Comparison of ENCODE assay signal across 8 cellular contexts in the genomic region with DNA sequence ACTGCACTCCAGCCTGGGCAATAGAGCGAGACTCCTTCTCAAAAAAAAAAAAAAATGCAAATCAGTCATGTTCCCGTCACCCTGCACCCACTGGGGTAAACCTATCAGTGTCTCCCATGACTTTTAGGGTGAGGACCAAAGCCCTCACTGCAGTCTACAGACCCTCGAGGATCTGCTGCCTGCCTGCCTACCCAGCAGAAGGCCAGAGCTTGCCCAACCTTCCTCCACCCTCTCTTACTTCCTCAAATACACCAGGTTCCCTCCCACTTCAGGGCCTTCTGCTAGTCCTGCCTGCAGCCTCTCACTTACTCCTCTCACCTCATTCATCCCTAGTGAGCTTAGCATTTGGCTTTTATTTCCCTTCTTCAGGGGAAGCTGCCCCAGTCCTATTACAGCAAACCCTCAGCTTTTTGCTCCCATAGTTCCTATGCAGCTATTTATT. TPM values are rescaled to one million over a fixed set of nuclear protein-coding genes. Genes with fewer than 3 reads are reported as not detected.
DNase-seq lines count a peak whose midpoint lies in the region; ATAC-seq and TF ChIP-seq lines count a peak whose summit lies in the region.

No MANE protein-coding gene starts in this region.

- H3F3A ChIP-seq in SK-N-SH (replicated peaks; ENCODE audit: insufficient read depth), result no peaks in the 10 kb centered on the region

- no peaks in the 10 kb centered on the region for H3K27me3 Mint-ChIP-seq in CD4-positive, alpha-beta T cell

- POLR2A ChIA-PET in CD4-positive, alpha-beta T cell (lab: Charles Lee), result interaction anchor here (1.0 to 11.1 kb wide), 4 partner anchors 12 to 47 kb away, joined by 4 to 125 read pairs (median 5); a partner anchor contains a TSS
- POLR2A ChIA-PET in SK-N-SH (lab: Yijun Ruan, JAX), result interaction anchor here (2.7 kb wide), 1 partner anchor 17 kb away, joined by 16 read pairs; a partner anchor contains a TSS

- intact Hi-C loops in CD4-positive, alpha-beta T cell (cut with DNase I, micrococcal nuclease), result no loop called here

- TF ChIP-seq RAD21 in SK-N-SH (IDR thresholded peaks at IDR 0.05; ENCODE audit: low read length), result no peak

- TF ChIP-seq EP300 in SK-N-SH (IDR thresholded peaks at IDR 0.05; ENCODE audit: borderline replicate concordance in 1 of 2, low read depth in 1 of 2, low read length in 1 of 2), result no peak

- peaks cover 14% of the 10 kb centered on the region for H3K4me1 ChIP-seq in adipocyte (ENCODE audit: control insufficient read depth, insufficient read depth, low read length)
- H3K4me1 ChIP-seq in mucosa of stomach (ENCODE audit: control insufficient read depth, insufficient read depth, low read length), result peaks cover 35% of the 10 kb centered on the region
- no peaks in the 10 kb centered on the region; a peak in 1 of 4 replicates for H3K4me1 ChIP-seq in SK-N-SH (ENCODE audit: control insufficient read depth in 1 of 2, insufficient read depth in 2 of 2, low read depth in 1 of 2, low read length in 1 of 2)

- peak overlapping the region; percentile 17 for H3K9ac ChIP-seq in adipocyte (ENCODE audit: low read length)
- peak overlapping the region; percentile 75 for H3K9ac ChIP-seq in mucosa of stomach (ENCODE audit: low read length)
- no peak overlapping the region for H3K9ac ChIP-seq in SK-N-SH

- no peaks in the 10 kb centered on the region for H3K27me3 ChIP-seq in CD4-positive, alpha-beta T cell (ENCODE audit: control insufficient read depth, insufficient read depth, low read length)
- H3K27me3 ChIP-seq in adipocyte (replicated peaks; ENCODE audit: control insufficient read depth, insufficient read depth, low read length) (no peaks in the 10 kb centered on the region), mucosa of stomach (ENCODE audit: control insufficient read depth, insufficient read depth, low read length) (no peaks in the 10 kb centered on the region), SK-N-SH (ENCODE audit: insufficient read depth) (no peaks in the 10 kb centered on the region)

- H3K4me1 Mint-ChIP-seq in CD4-positive, alpha-beta T cell (ENCODE audit: low read depth), result peaks cover 50% of the 10 kb centered on the region

- H3K27ac ChIP-seq in CD4-positive, alpha-beta T cell (ENCODE audit: low read depth, low read length), result no peak overlapping the region
- no peak overlapping the region for H3K27ac ChIP-seq in SK-N-SH (ENCODE audit: low read depth in 2 of 2, low read length in 1 of 2)

- H3K79me2 ChIP-seq in SK-N-SH (ENCODE audit: insufficient read depth), result no peaks in the 10 kb centered on the region

- H3K36me3 ChIP-seq in adipocyte (ENCODE audit: control insufficient read depth, insufficient read depth, low read length, severe bottlenecking), result no peaks in the 10 kb centered on the region
- no peaks in the 10 kb centered on the region for H3K36me3 ChIP-seq in mucosa of stomach (ENCODE audit: control insufficient read depth, insufficient read depth, low read length)
- no peaks in the 10 kb centered on the region for H3K36me3 ChIP-seq in SK-N-SH (replicated peaks in 1 of 2; ENCODE audit: control insufficient read depth in 1 of 2, insufficient read depth in 2 of 2, low read length in 1 of 2)

- TF ChIP-seq CTCF in CD4-positive, alpha-beta T cell (IDR thresholded peaks at IDR 0.05), result no peak
- TF ChIP-seq CTCF in SK-N-SH (IDR thresholded peaks at IDR 0.05), result no peak

- H3K36me3 Mint-ChIP-seq in CD4-positive, alpha-beta T cell (ENCODE audit: low read depth), result no peaks in the 10 kb centered on the region

- peak overlapping the region; percentile 37 for H3K27ac Mint-ChIP-seq in CD4-positive, alpha-beta T cell

- no peaks in the 10 kb centered on the region for H3K9me3 Mint-ChIP-seq in CD4-positive, alpha-beta T cell

- DNase-seq in CD4-positive, alpha-beta T cell, result no peak
- DNase-seq in Kasumi-1 (lab: John Stamatoyannopoulos, UW) (peak; percentile 98 to 99), adipocyte (ENCODE audit: low read depth) (no peak), occipital lobe (lab: John Stamatoyannopoulos, UW) (no peak), SK-N-SH (no peak)
- no peak for DNase-seq in stimulated activated CD4-positive, alpha-beta T cell treated with anti-CD3 and anti-CD28 coated beads, Interleukin-2, amount 100 ng/mL, for 48 hours

- CTCF ChIA-PET in CD4-positive, alpha-beta T cell (lab: Charles Lee), result interaction anchor here (1.2 to 1.7 kb wide), 2 partner anchors 14 to 31 kb away, joined by 3 to 5 read pairs; no protein-coding TSS in a partner anchor
- CTCF ChIA-PET in SK-N-SH (lab: Yijun Ruan, JAX), result interaction anchor here (1.0 to 1.9 kb wide), 2 partner anchors 15 to 20 kb away, joined by 4 to 6 read pairs; no protein-coding TSS in a partner anchor

- ATAC-seq in CD4-positive, alpha-beta T cell (ENCODE audit: poor library complexity), result no peak
- no peak for ATAC-seq in HG03565 (IDR thresholded peaks at IDR 0.05; ENCODE audit: unreplicated experiment)

- no peak overlapping the region for H3K4me2 ChIP-seq in SK-N-SH

- 85% methylated on average over 3 of the region's 3 CpGs for WGBS in SK-N-SH (ENCODE audit: low lambda C conversion rate)

- no peaks in the 10 kb centered on the region for H3K9me2 ChIP-seq in SK-N-SH

- H3K9me3 ChIP-seq in CD4-positive, alpha-beta T cell (ENCODE audit: control insufficient read depth, low read length), result no peaks in the 10 kb centered on the region
- H3K9me3 ChIP-seq in adipocyte (ENCODE audit: control insufficient read depth, low read length) (peaks cover 2% of the 10 kb centered on the region), mucosa of stomach (ENCODE audit: control insufficient read depth, low read length) (no peaks in the 10 kb centered on the region), SK-N-SH (0 out of 2 replicates have a peak, but pooled peaks cover 4% of the 10 kb centered on the region)

- H3K4me3 Mint-ChIP-seq in CD4-positive, alpha-beta T cell, result no peak overlapping the region

- H4K20me1 ChIP-seq in SK-N-SH (ENCODE audit: insufficient read depth), result no peaks in the 10 kb centered on the region

- H3K4me3 ChIP-seq in adipocyte (ENCODE audit: low read length) (no peak overlapping the region), mucosa of stomach (ENCODE audit: low read length) (no peak overlapping the region), SK-N-SH (ENCODE audit: low read depth in 2 of 2, low read length in 1 of 2) (no peak overlapping the region)

- no peak overlapping the region for H2AFZ ChIP-seq in SK-N-SH (ENCODE audit: low read depth)

TF ChIP-seq in SK-N-SH, 30 proteins besides CTCF, POLR2A, EP300 and RAD21:
- TF ChIP-seq POLR2AphosphoS5 (IDR thresholded peaks at IDR 0.05; ENCODE audit: low read depth, low read length) (no peak), FOSL2 (IDR thresholded peaks at IDR 0.05; ENCODE audit: borderline replicate concordance, low read depth) (no peak)
- TF ChIP-seq, protein P1, sequence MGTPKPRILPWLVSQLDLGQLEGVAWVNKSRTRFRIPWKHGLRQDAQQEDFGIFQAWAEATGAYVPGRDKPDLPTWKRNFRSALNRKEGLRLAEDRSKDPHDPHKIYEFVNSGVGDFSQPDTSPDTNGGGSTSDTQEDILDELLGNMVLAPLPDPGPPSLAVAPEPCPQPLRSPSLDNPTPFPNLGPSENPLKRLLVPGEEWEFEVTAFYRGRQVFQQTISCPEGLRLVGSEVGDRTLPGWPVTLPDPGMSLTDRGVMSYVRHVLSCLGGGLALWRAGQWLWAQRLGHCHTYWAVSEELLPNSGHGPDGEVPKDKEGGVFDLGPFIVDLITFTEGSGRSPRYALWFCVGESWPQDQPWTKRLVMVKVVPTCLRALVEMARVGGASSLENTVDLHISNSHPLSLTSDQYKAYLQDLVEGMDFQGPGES (IDR thresholded peaks at IDR 0.05; ENCODE audit: low read depth, low read length), result no peak

RNA-seq across cellular contexts. Expression of a gene that starts 17.7 kb away (rescaled TPM):
- 100 to 1,000 TPM; 419 to 449 TPM for total RNA-seq in CD4-positive, alpha-beta T cell
- total RNA-seq in occipital lobe, result 15.0 TPM
- polyA plus RNA-seq in SK-N-SH (2012; rRNA removed), result 19.3 and 21.8 TPM in 2 replicates
- polyA plus RNA-seq in SK-N-SH (2012; cell fraction: cytosol; rRNA removed), result 18.3 and 22.8 TPM in 2 replicates
- 14.2 and 22.7 TPM in 2 replicates for polyA plus RNA-seq in SK-N-SH (2012; cell fraction: nucleus; rRNA removed)

RNA-seq across cellular contexts. Expression of a gene that starts 48.5 kb away (rescaled TPM):
- total RNA-seq in CD4-positive, alpha-beta T cell, result not detected
- total RNA-seq in occipital lobe, result 3.7 TPM
- polyA plus RNA-seq in SK-N-SH (2012; rRNA removed), result not detected in 2 replicates
- under 0.01 TPM in 1 of 2 replicates, not detected in the other for polyA plus RNA-seq in SK-N-SH (2012; cell fraction: cytosol; rRNA removed)
- polyA plus RNA-seq in SK-N-SH (2012; cell fraction: nucleus; rRNA removed), result not detected in 2 replicates

Comparison
In these comparisons a context has a peak if more than half of its experiments do, and no peak if none do; other contexts are left out.
1. DNase-seq: peak in Kasumi-1 (2 of 2); none in CD4-positive, alpha-beta T cell (0 of 10), adipocyte (single experiment), stimulated activated CD4-positive, alpha-beta T cell treated with anti-CD3 and anti-CD28 coated beads, Interleukin-2, amount 100 ng/mL, for 48 hours (0 of 2), occipital lobe (single experiment) and SK-N-SH (single experiment).
2. RNA of a gene that starts 17.7 kb away (total RNA-seq): 419 to 449 TPM in CD4-positive, alpha-beta T cell; 15.0 TPM in occipital lobe (single experiment); every median in the first group is over 10 times any median in the second.